In the genomic region with DNA sequence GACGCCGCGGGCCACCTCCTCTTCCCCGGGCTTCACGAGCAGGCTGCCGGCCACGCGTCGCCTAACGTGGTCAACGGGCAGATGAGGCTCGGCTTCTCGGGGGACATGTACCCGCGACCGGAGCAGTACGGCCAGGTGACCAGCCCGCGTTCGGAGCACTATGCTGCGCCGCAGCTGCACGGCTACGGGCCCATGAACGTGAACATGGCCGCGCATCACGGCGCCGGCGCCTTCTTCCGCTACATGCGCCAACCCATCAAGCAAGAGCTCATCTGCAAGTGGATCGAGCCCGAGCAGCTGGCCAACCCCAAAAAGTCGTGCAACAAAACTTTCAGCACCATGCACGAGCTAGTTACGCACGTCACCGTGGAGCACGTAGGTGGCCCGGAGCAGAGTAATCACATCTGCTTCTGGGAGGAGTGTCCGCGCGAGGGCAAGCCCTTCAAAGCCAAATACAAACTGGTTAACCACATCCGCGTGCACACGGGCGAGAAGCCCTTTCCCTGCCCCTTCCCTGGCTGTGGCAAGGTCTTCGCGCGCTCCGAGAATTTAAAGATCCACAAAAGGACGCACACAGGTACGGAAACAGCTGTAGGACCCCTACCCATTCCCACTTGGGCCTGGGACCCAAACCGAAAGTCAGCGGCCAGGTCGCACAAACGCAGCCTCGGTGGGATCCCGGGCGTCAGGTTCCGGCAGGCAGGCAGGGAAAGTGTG, we compare ENCODE assay signal across 7 cellular contexts. TPM values are rescaled to one million over a fixed set of nuclear protein-coding genes. Genes with fewer than 3 reads are reported as not detected.
DNase-seq lines count a peak whose midpoint lies in the region; ATAC-seq and TF ChIP-seq lines count a peak whose summit lies in the region.

No MANE protein-coding gene starts in this region.

- H3K27me3 ChIP-seq in RWPE2 (ENCODE audit: insufficient read depth, poor library complexity, severe bottlenecking) (peaks cover 99% of the 10 kb centered on the region), gastrocnemius medialis (peaks cover 28 to 46% (median 33%) of the 10 kb centered on the region in 3 donors)

- intact Hi-C loops in gastrocnemius medialis (cut with DNase I; ENCODE audit: low total_unique reads) = loop anchor here (10.0 kb wide), 1 partner anchor 244 kb away; no protein-coding TSS in a partner anchor

- H3K4me3 ChIP-seq in GM12875 (ENCODE audit: low read depth, low read length) = peak overlapping the region; percentile 43
- no peak overlapping the region for H3K4me3 ChIP-seq in RWPE2 (ENCODE audit: severe bottlenecking)
- H3K4me3 ChIP-seq in fibroblast of pulmonary artery (replicated peaks; ENCODE audit: low read depth, low read length) = peak overlapping the region; percentile 30
- peak overlapping the region; percentile 66 to 83 (median 70) for H3K4me3 ChIP-seq in gastrocnemius medialis

- in situ Hi-C loops in gastrocnemius medialis (cut with MboI; ENCODE audit: low sequenced_read_pairs in 4 of 4) = no loop called here

- TF ChIP-seq CTCF in GM12875 (IDR thresholded peaks at IDR 0.05; ENCODE audit: borderline replicate concordance, insufficient read depth, low read depth, low read length) (no peak), RWPE2 (IDR thresholded peaks at IDR 0.05; ENCODE audit: poor library complexity, severe bottlenecking) (no peak), fibroblast of pulmonary artery (IDR thresholded peaks at IDR 0.05; ENCODE audit: low read length, missing control alignments) (no peak), gastrocnemius medialis (IDR thresholded peaks at IDR 0.05 in 4 of 5, conservative IDR thresholded peaks at IDR 0.05 in 1 of 5) (no peak)

- peak; percentile 27; the same call in 1 of the 3 replicates for ATAC-seq in RWPE2 (ENCODE audit: low read depth)
- ATAC-seq in gastrocnemius medialis = peak; percentile 38 to 52
- no peak for ATAC-seq in GM21576 (IDR thresholded peaks at IDR 0.05; ENCODE audit: unreplicated experiment)
- ATAC-seq in GM18867 (IDR thresholded peaks at IDR 0.05; ENCODE audit: unreplicated experiment) = no peak

- H3K9me3 ChIP-seq in RWPE2 (ENCODE audit: severe bottlenecking) = peaks cover 4% of the 10 kb centered on the region
- no peaks in the 10 kb centered on the region for H3K9me3 ChIP-seq in gastrocnemius medialis

- H3K4me1 ChIP-seq in RWPE2 (ENCODE audit: insufficient read depth, poor library complexity, severe bottlenecking) = no peaks in the 10 kb centered on the region
- H3K4me1 ChIP-seq in gastrocnemius medialis = peaks cover 8 to 22% of the 10 kb centered on the region in 2 donors

- H3K36me3 ChIP-seq in RWPE2 (ENCODE audit: low read depth) (no peaks in the 10 kb centered on the region), gastrocnemius medialis (no peaks in the 10 kb centered on the region)

- no peak for DNase-seq in RWPE2 (ENCODE audit: low spot score)
- DNase-seq in fibroblast of pulmonary artery (ENCODE audit: low read depth) = peak; percentile 29
- DNase-seq in gastrocnemius medialis = peak in 1 of 2 donors; percentile 67
- no peak for DNase-seq in HPDE6-E6E7 (ENCODE audit: extremely low spot score)

- TF ChIP-seq POLR2A in gastrocnemius medialis (IDR thresholded peaks at IDR 0.05) = peak; percentile 51 to 70

- H3K27ac ChIP-seq in RWPE2 (ENCODE audit: poor library complexity, severe bottlenecking) = no peak overlapping the region
- H3K27ac ChIP-seq in gastrocnemius medialis = peak overlapping the region; percentile 79 to 85 (median 82)

RNA-seq across cellular contexts. Expression of gene ZIC1, which starts 1.5 kb away (rescaled TPM):
- 1 to 10 TPM; 3.3 to 5.2 (median 4.3) TPM for total RNA-seq in gastrocnemius medialis

RNA-seq across cellular contexts. Expression of gene ZIC4, which starts 4.3 kb away (rescaled TPM):
- total RNA-seq in gastrocnemius medialis = under 1 TPM in 3 of 4 donors, not detected in 1; 0.19 to 0.47 (median 0.39) TPM

Comparison
In these comparisons a context has a peak if more than half of its experiments do, and no peak if none do; other contexts are left out.
1. ATAC-seq: peak in RWPE2 (single experiment) and gastrocnemius medialis (2 of 2); none in GM21576 (single experiment) and GM18867 (single experiment).